ENCODE assay signal across 1 cellular context in genomic region chr5:35924950-35925722, GRCh38.
TF ChIP-seq lines count a peak whose summit lies in the region.

No MANE protein-coding gene starts in this region.

TF ChIP-seq in WTC11, 78 proteins besides CTCF, POLR2A, EP300 and RAD21 (continued from another document):
- TF ChIP-seq ZNF281 (CRISPR knock-in tag; IDR thresholded peaks at IDR 0.05): no peak
- TF ChIP-seq HMGXB4 (CRISPR knock-in tag; IDR thresholded peaks at IDR 0.05): peak; percentile 62; the same call in 1 of the 2 replicates
- TF ChIP-seq TEAD1 (CRISPR knock-in tag; IDR thresholded peaks at IDR 0.05): peak; percentile 68; the same call in 1 of the 2 replicates
